30 cellular contexts compared by ENCODE assay signal in the genomic region with DNA sequence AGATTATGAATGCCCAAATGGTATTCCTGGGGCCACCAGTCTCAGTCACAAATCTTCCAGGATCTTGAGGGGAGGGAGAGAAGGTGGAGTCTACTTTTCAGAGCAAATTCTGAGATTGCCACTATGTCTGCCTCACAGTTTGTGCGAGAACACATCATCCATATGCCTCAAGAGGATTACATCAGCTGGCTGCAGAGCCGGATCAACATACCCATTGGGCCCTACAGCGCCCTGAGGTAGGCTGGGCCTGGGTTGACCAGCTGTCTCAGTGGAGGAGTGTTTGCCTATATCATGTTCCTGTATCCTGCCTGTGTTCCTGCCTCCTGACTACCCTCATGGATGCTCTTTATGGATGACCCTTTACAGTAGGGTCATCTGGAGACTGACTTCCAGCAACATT. TPM values are rescaled to one million over a fixed set of nuclear protein-coding genes. Genes with fewer than 3 reads are reported as not detected.
"Had no signal": no experiment of that assay in that cellular context is flagged by ENCODE, and none has a peak within 500 bp of the region (broad histone marks: within the 10 kb centered on the region; RNA-seq: fewer than 3 reads in every experiment).

No MANE protein-coding gene starts in this region.

- H3K4me1 Mint-ChIP-seq: naive thymus-derived CD8-positive, alpha-beta T cell; nephron progenitor cell; neural crest cell; stimulated activated effector memory CD8-positive, alpha-beta T cell treated with anti-CD3 and anti-CD28 coated beads, Interleukin-12 subunit alpha, Interleukin-12 subunit beta, amount 100 ng/mL, for 72 hours; stimulated activated naive B cell treated with anti-CD40 and anti-IgM and Interleukin-4, amounts not matched to agents 10 μg/mL and 1 μg/mL and 100 μg/mL, for 72 hours had no signal

- DNase-seq: naive thymus-derived CD8-positive, alpha-beta T cell; nephron progenitor cell; nucleus accumbens; ovary; posterior cingulate gyrus; psoas muscle; right cardiac atrium; right lobe of liver; sigmoid colon; small intestine; stimulated activated CD4-positive, alpha-beta T cell treated with anti-CD3 and anti-CD28 coated beads, Interleukin-15, amount 100 ng/mL, for 24 hours; stimulated activated CD4-positive, alpha-beta T cell treated with anti-CD3 and anti-CD28 coated beads, Interleukin-2, amount 100 ng/mL, for 24 hours; stimulated activated CD4-positive, alpha-beta T cell treated with anti-CD3 and anti-CD28 coated beads, Interleukin-2, amount 100 ng/mL, for 48 hours; stimulated activated CD4-positive, alpha-beta T cell treated with anti-CD3 and anti-CD28 coated beads, Interleukin-4, amount 100 ng/mL, for 24 hours; stimulated activated naive B cell treated with anti-CD40 and anti-IgM and Interleukin-4, amounts not matched to agents 10 μg/mL and 1 μg/mL and 100 μg/mL, for 72 hours; stimulated activated naive CD4-positive, alpha-beta T cell treated with Interleukin-2 at 50 U/mL for 16 hours; stomach; tibial artery; transverse colon had no signal

- H3K36me3 Mint-ChIP-seq: stimulated activated effector memory CD8-positive, alpha-beta T cell treated with anti-CD3 and anti-CD28 coated beads, Interleukin-12 subunit alpha, Interleukin-12 subunit beta, amount 100 ng/mL, for 72 hours; stimulated activated naive B cell treated with anti-CD40 and anti-IgM and Interleukin-4, amounts not matched to agents 10 μg/mL and 1 μg/mL and 100 μg/mL, for 72 hours; type B pancreatic cell had no signal

- H3K36me3 ChIP-seq: neutrophil, ovary, right lobe of liver, sigmoid colon, stomach, thoracic aorta, tibial artery, transverse colon, vagina had no signal

- H3K27ac ChIP-seq: neutrophil, ovary, parathyroid adenoma, psoas muscle, right lobe of liver, sigmoid colon, stomach, thoracic aorta, tibial artery, transverse colon, vagina had no signal

- H3K27me3 ChIP-seq: neutrophil, ovary, right lobe of liver, sigmoid colon, tibial artery, transverse colon, vagina had no signal

- H3K4me1 ChIP-seq: parathyroid adenoma, psoas muscle, right lobe of liver, sigmoid colon, stomach, tibial artery, transverse colon, vagina had no signal

- H3K9me3 ChIP-seq: neutrophil, ovary, psoas muscle, right lobe of liver, sigmoid colon, stomach, thoracic aorta, tibial artery, transverse colon, vagina had no signal

- H3K27ac Mint-ChIP-seq: natural killer cell treated with Interleukin-12 subunit alpha and Interleukin-12 subunit beta and Interleukin-15 and Interleukin-18, amount 100 ng/mL, for 72 hours; nephron progenitor cell; progenitor cell of endocrine pancreas; stimulated activated effector memory CD8-positive, alpha-beta T cell treated with anti-CD3 and anti-CD28 coated beads, Interleukin-12 subunit alpha, Interleukin-12 subunit beta, amount 100 ng/mL, for 72 hours; stimulated activated naive B cell treated with anti-CD40 and anti-IgM and Interleukin-4, amounts not matched to agents 10 μg/mL and 1 μg/mL and 100 μg/mL, for 72 hours; stimulated activated naive CD8-positive, alpha-beta T cell treated with anti-CD3 and anti-CD28 coated beads, Interleukin-15, Interleukin-2, amounts not matched to agents 100 ng/mL and 50 ng/mL, for 24 hours; type B pancreatic cell had no signal

- H3K9ac ChIP-seq: parathyroid adenoma had no signal

- H3K9me3 Mint-ChIP-seq: natural killer cell treated with Interleukin-12 subunit alpha and Interleukin-12 subunit beta and Interleukin-15 and Interleukin-18, amount 100 ng/mL, for 72 hours; neural crest cell; stimulated activated effector memory CD8-positive, alpha-beta T cell treated with anti-CD3 and anti-CD28 coated beads, Interleukin-12 subunit alpha, Interleukin-12 subunit beta, amount 100 ng/mL, for 72 hours; stimulated activated naive CD8-positive, alpha-beta T cell treated with anti-CD3 and anti-CD28 coated beads, Interleukin-15, Interleukin-2, amounts not matched to agents 100 ng/mL and 50 ng/mL, for 24 hours; type B pancreatic cell had no signal

- H2AFZ ChIP-seq: parathyroid adenoma had no signal

- H3K4me3 Mint-ChIP-seq: naive thymus-derived CD8-positive, alpha-beta T cell; natural killer cell treated with Interleukin-12 subunit alpha and Interleukin-12 subunit beta and Interleukin-15 and Interleukin-18, amount 100 ng/mL, for 72 hours; nephron progenitor cell; neural crest cell; stimulated activated effector memory CD8-positive, alpha-beta T cell treated with anti-CD3 and anti-CD28 coated beads, Interleukin-12 subunit alpha, Interleukin-12 subunit beta, amount 100 ng/mL, for 72 hours; stimulated activated naive B cell treated with anti-CD40 and anti-IgM and Interleukin-4, amounts not matched to agents 10 μg/mL and 1 μg/mL and 100 μg/mL, for 72 hours; stimulated activated naive CD8-positive, alpha-beta T cell treated with anti-CD3 and anti-CD28 coated beads, Interleukin-15, Interleukin-2, amounts not matched to agents 100 ng/mL and 50 ng/mL, for 24 hours; type B pancreatic cell had no signal

- H3K4me3 ChIP-seq: ovary, psoas muscle, right lobe of liver, sigmoid colon, stomach, thoracic aorta, tibial artery, transverse colon, vagina had no signal

RNA-seq across cellular contexts. Expression of gene TMEM233, which starts 53.1 kb away (rescaled TPM):
- total RNA-seq: naive thymus-derived CD8-positive, alpha-beta T cell; natural killer cell treated with Interleukin-12 subunit alpha and Interleukin-12 subunit beta and Interleukin-15 and Interleukin-18, amount 100 ng/mL, for 72 hours; neural crest cell; progenitor cell of endocrine pancreas; sigmoid colon; temporal lobe had no signal
- polyA plus RNA-seq: naive thymus-derived CD8-positive, alpha-beta T cell had no signal
